In the genomic region with DNA sequence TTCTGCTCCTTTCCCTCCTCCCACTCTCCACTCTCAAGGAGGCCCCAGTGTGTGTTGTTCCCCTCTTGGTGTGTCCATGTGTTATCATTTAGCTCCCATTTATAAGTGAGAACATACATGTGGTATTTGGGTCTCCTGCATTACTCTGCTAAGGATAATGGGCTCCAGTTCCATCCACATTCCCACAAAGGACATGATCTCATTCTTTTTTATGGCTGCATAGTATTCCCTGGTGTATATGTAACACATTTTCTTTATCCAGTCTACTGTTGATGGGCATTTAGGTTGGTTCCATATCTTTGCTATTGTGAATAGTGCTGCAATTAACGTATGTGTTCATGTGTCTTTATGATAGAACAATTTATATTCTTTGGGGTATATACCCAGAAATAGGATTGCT, we compare ENCODE assay signal across 20 cellular contexts.
A peak's percentile ranks its signal among the peaks of the same experiment; 100 is the strongest.
DNase-seq lines count a peak whose midpoint lies in the region; ATAC-seq and TF ChIP-seq lines count a peak whose summit lies in the region.
"Had no signal": no experiment of that assay in that cellular context is flagged by ENCODE, and none has a peak within 500 bp of the region (broad histone marks: within the 10 kb centered on the region; RNA-seq: fewer than 3 reads in every experiment).

No MANE protein-coding gene starts in this region.

- ATAC-seq in IMR-90 (ENCODE audit: low read depth), result no peak
- ATAC-seq in left lobe of liver, result no peak
- no peak for ATAC-seq in GM21619 (IDR thresholded peaks at IDR 0.05; ENCODE audit: unreplicated experiment)

- H2BK15ac ChIP-seq in IMR-90 (ENCODE audit: low read depth, low read length), result peak overlapping the region; percentile 71; the same call in 1 of the 3 replicates

- no peak overlapping the region for H3K4me2 ChIP-seq in IMR-90 (ENCODE audit: low read depth, low read length)

- TF ChIP-seq RAD21 in IMR-90 (IDR thresholded peaks at IDR 0.05; ENCODE audit: low read length), result no peak

- POLR2A ChIA-PET in CD4-positive, alpha-beta memory T cell (lab: Charles Lee; ENCODE audit: partially characterized antibody), result interaction anchor here (0.8 to 1.7 kb wide), 8 partner anchors 9 to 151 kb away, joined by 3 to 10 read pairs (median 4); partner anchors contain the start of gene MEF2A
- POLR2A ChIA-PET in IMR-90 (lab: Charles Lee; ENCODE audit: unreplicated experiment), result no interaction called here

- H3K4me3 Mint-ChIP-seq in activated naive CD4-positive, alpha-beta T cell treated with anti-CD3 and anti-CD28 coated beads, Interleukin-2, amount 10 ng/mL, durations not matched to agents 7 days and 5 days, result no peak overlapping the region
- peak overlapping the region in 5 of 8 donors; percentile 21 to 81 (median 68) for H3K4me3 Mint-ChIP-seq in CD4-positive, alpha-beta memory T cell

- intact Hi-C loops in CD4-positive, alpha-beta memory T cell (cut with micrococcal nuclease), result loop anchor here (1.0 kb wide), 1 partner anchor 23 kb away; no protein-coding TSS in a partner anchor
- intact Hi-C loops in IMR-90 (cut with micrococcal nuclease), result no loop called here

- peak overlapping the region; percentile 72 for H2BK120ac ChIP-seq in IMR-90 (ENCODE audit: low read depth, low read length)

- CTCF ChIA-PET in activated naive CD4-positive, alpha-beta T cell treated with anti-CD3 and anti-CD28 coated beads, Interleukin-2, amount 10 ng/mL, durations not matched to agents 7 days and 5 days (lab: Charles Lee), result interaction anchor here (0.7 to 2.1 kb wide), 3 partner anchors 85 to 282 kb away, joined by 3 to 12 read pairs (median 4); no protein-coding TSS in a partner anchor
- CTCF ChIA-PET in CD4-positive, alpha-beta memory T cell (lab: Charles Lee; ENCODE audit: partially characterized antibody), result interaction anchor here (0.9 to 2.4 kb wide), 3 partner anchors 12 to 29 kb away, joined by 3 to 10 read pairs (median 3); no protein-coding TSS in a partner anchor
- CTCF ChIA-PET in IMR-90 (lab: Yijun Ruan, JAX), result no interaction called here

- DNase-seq in activated naive CD4-positive, alpha-beta T cell treated with anti-CD3 and anti-CD28 coated beads, Interleukin-2, amount 10 ng/mL, durations not matched to agents 7 days and 5 days, result no peak
- no peak for DNase-seq in activated naive CD4-positive, alpha-beta T cell treated with Interleukin-2 at 50 U/mL for 16 hours
- DNase-seq in CD4-positive, alpha-beta memory T cell, result no peak
- DNase-seq in IMR-90, result no peak
- DNase-seq in left lobe of liver (ENCODE audit: low spot score), result peak; percentile 0
- DNase-seq in NCI-H524 treated with DMSO at 0.1 percent for 48 hours (lab: John Stamatoyannopoulos, UW), result no peak
- DNase-seq: ACHN, DMS153, GF-D8, GM23248, NCI-H1092 treated with DMSO at 0.1 percent for 48 hours, NCI-H146, NCI-H2029 treated with DMSO at 0.1 percent for 48 hours, NCI-H748 treated with DMSO at 0.1 percent for 48 hours, OCI-M1 had no signal

- H3K27me3 Mint-ChIP-seq in activated naive CD4-positive, alpha-beta T cell treated with anti-CD3 and anti-CD28 coated beads, Interleukin-2, amount 10 ng/mL, durations not matched to agents 7 days and 5 days, result peaks cover 2% of the 10 kb centered on the region
- no peaks in the 10 kb centered on the region for H3K27me3 Mint-ChIP-seq in CD4-positive, alpha-beta memory T cell

- WGBS in IMR-90 (ENCODE audit: extremely low coverage in 2 of 2, insufficient read length in 1 of 2), 2 experiments, result no CpG with 5 or more reads among the region's 1 CpG

- no peak overlapping the region for H3K56ac ChIP-seq in IMR-90 (ENCODE audit: extremely low read depth, insufficient read depth, low read length)

- no peak overlapping the region for H3K14ac ChIP-seq in IMR-90 (replicated peaks; ENCODE audit: low read depth, low read length)

- TF ChIP-seq CTCF in IMR-90 (conservative IDR thresholded peaks at IDR 0.05; ENCODE audit: low read depth, low read length), result no peak

- H3K4me1 Mint-ChIP-seq in activated naive CD4-positive, alpha-beta T cell treated with anti-CD3 and anti-CD28 coated beads, Interleukin-2, amount 10 ng/mL, durations not matched to agents 7 days and 5 days, result peaks cover 62% of the 10 kb centered on the region
- H3K4me1 Mint-ChIP-seq in CD4-positive, alpha-beta memory T cell, result peaks cover 22 to 61% (median 46%) of the 10 kb centered on the region in 4 donors

- peak overlapping the region; percentile 43; the same call in 1 of the 2 replicates for H4K5ac ChIP-seq in IMR-90 (ENCODE audit: low read depth, low read length)

- H3K9me1 ChIP-seq in IMR-90 (ENCODE audit: insufficient read depth, low read length), result peaks cover 19% of the 10 kb centered on the region

- peaks cover 19% of the 10 kb centered on the region for H3K36me3 Mint-ChIP-seq in activated naive CD4-positive, alpha-beta T cell treated with anti-CD3 and anti-CD28 coated beads, Interleukin-2, amount 10 ng/mL, durations not matched to agents 7 days and 5 days
- no peaks in the 10 kb centered on the region for H3K36me3 Mint-ChIP-seq in CD4-positive, alpha-beta memory T cell

- TF ChIP-seq POLR2A in IMR-90 (IDR thresholded peaks at IDR 0.05; ENCODE audit: low read depth, low read length), result no peak

- no peak overlapping the region for H3K27ac ChIP-seq in CD4-positive, alpha-beta memory T cell (ENCODE audit: low read depth, low read length)
- no peak overlapping the region; the same call in 1 of the 2 replicates for H3K27ac ChIP-seq in IMR-90 (ENCODE audit: insufficient read depth, low read length)
- H3K27ac ChIP-seq: C4-2B, GM23248, SK-N-MC had no signal

- H3K27me3 ChIP-seq in CD4-positive, alpha-beta memory T cell (ENCODE audit: insufficient read depth, low read length), result no peaks in the 10 kb centered on the region
- no peaks in the 10 kb centered on the region for H3K27me3 ChIP-seq in IMR-90 (ENCODE audit: control insufficient read depth, insufficient read depth, low read length)

- no peak overlapping the region for H3K4me3 ChIP-seq in CD4-positive, alpha-beta memory T cell (ENCODE audit: low read length in 2 of 2)
- no peak overlapping the region for H3K4me3 ChIP-seq in IMR-90 (ENCODE audit: insufficient read depth, low read depth, low read length)
- H3K4me3 ChIP-seq: GM23248, HAP-1, SK-N-MC had no signal

- no peak overlapping the region for H4K91ac ChIP-seq in IMR-90 (ENCODE audit: insufficient read depth, low read depth, low read length)

- dilution Hi-C loops in IMR-90 (cut with HindIII; ENCODE audit: low sequenced_read_pairs, unreplicated experiment), result no loop called here

- no peaks in the 10 kb centered on the region for H3K79me1 ChIP-seq in IMR-90 (ENCODE audit: low read depth in 1 of 2, low read length in 2 of 2)

- no peaks in the 10 kb centered on the region for H3K9me3 ChIP-seq in CD4-positive, alpha-beta memory T cell (ENCODE audit: control insufficient read depth in 1 of 2, low read length in 2 of 2)
- no peaks in the 10 kb centered on the region for H3K9me3 ChIP-seq in IMR-90 (ENCODE audit: control insufficient read depth, insufficient read depth, low read length)
- H3K9me3 ChIP-seq: Caco-2 had no signal

- H3K9me3 Mint-ChIP-seq in activated naive CD4-positive, alpha-beta T cell treated with anti-CD3 and anti-CD28 coated beads, Interleukin-2, amount 10 ng/mL, durations not matched to agents 7 days and 5 days, result peaks cover 13% of the 10 kb centered on the region
- H3K9me3 Mint-ChIP-seq in CD4-positive, alpha-beta memory T cell, result peaks cover 0 to 10% (median 4%) of the 10 kb centered on the region in 8 donors

- H3K4me1 ChIP-seq in CD4-positive, alpha-beta memory T cell (ENCODE audit: insufficient read depth, low read length), result peaks cover 51% of the 10 kb centered on the region
- H3K4me1 ChIP-seq in IMR-90 (ENCODE audit: control insufficient read depth, insufficient read depth, low read length), result peaks cover 13% of the 10 kb centered on the region
- H3K4me1 ChIP-seq: Caco-2 had no signal

- H2BK20ac ChIP-seq in IMR-90 (ENCODE audit: low read depth, low read length), result peak overlapping the region; percentile 55; the same call in 1 of the 2 replicates

- no peak overlapping the region for H2AK9ac ChIP-seq in IMR-90 (replicated peaks; ENCODE audit: low read depth, low read length, poor library complexity)

- H3K9ac ChIP-seq in IMR-90 (ENCODE audit: low read depth, low read length), result no peak overlapping the region
- H3K9ac ChIP-seq: GM23248 had no signal

- in situ Hi-C loops in IMR-90 (cut with MboI; ENCODE audit: low sequenced_read_pairs), result no loop called here

- no peaks in the 10 kb centered on the region for H3K36me3 ChIP-seq in CD4-positive, alpha-beta memory T cell (ENCODE audit: insufficient read depth, low read length)
- no peaks in the 10 kb centered on the region for H3K36me3 ChIP-seq in IMR-90 (ENCODE audit: control insufficient read depth, insufficient read depth, low read length)
- H3K36me3 ChIP-seq: HAP-1 had no signal

- H4K20me1 ChIP-seq in IMR-90 (ENCODE audit: insufficient read depth, low read length), result no peaks in the 10 kb centered on the region

- H3K4ac ChIP-seq in IMR-90 (ENCODE audit: low read depth, low read length), result peak overlapping the region; percentile 64; the same call in 1 of the 2 replicates

- no peak overlapping the region for H2BK5ac ChIP-seq in IMR-90 (ENCODE audit: low read depth, low read length, poor library complexity, severe bottlenecking)

- H3K27ac Mint-ChIP-seq in activated naive CD4-positive, alpha-beta T cell treated with anti-CD3 and anti-CD28 coated beads, Interleukin-2, amount 10 ng/mL, durations not matched to agents 7 days and 5 days, result peak overlapping the region; percentile 91
- H3K27ac Mint-ChIP-seq in CD4-positive, alpha-beta memory T cell, result peak overlapping the region in 6 of 7 donors; percentile 47 to 94 (median 84)

- peak overlapping the region; percentile 78; the same call in 1 of the 2 replicates for H2AK5ac ChIP-seq in IMR-90 (ENCODE audit: low read depth, low read length)

- no peak overlapping the region for H3K23ac ChIP-seq in IMR-90 (ENCODE audit: low read depth, low read length)

- no peak overlapping the region for H2AFZ ChIP-seq in IMR-90 (replicated peaks; ENCODE audit: low read length, poor library complexity)
- H2AFZ ChIP-seq: GM23248 had no signal

- peak overlapping the region; percentile 51 to 80 for H4K8ac ChIP-seq in IMR-90 (ENCODE audit: low read depth in 2 of 2, low read length in 2 of 2)

- BruUV-seq in IMR-90 (replicated peaks; lab: Mats Ljungman, UMichigan), result no TSS peak

- H3K18ac ChIP-seq in IMR-90 (ENCODE audit: low read depth, low read length), result peak overlapping the region; percentile 33

TF ChIP-seq in IMR-90, 13 proteins besides CTCF, POLR2A, EP300 and RAD21 (continues in another document):
- TF ChIP-seq USF2 (IDR thresholded peaks at IDR 0.05; ENCODE audit: low read depth, low read length) (no peak), BHLHE40 (IDR thresholded peaks at IDR 0.05; ENCODE audit: low read depth, low read length) (no peak), FOS (IDR thresholded peaks at IDR 0.05; ENCODE audit: low read depth, low read length) (no peak), RCOR1 (IDR thresholded peaks at IDR 0.05; ENCODE audit: insufficient replicate concordance, low read length) (no peak)
